ENCODE assay signal across 8 cellular contexts in genomic region chr5:132227235-132227484, GRCh38. TPM values are rescaled to one million over a fixed set of nuclear protein-coding genes. Genes with fewer than 3 reads are reported as not detected.
A peak's percentile ranks its signal among the peaks of the same experiment; 100 is the strongest.
DNase-seq lines count a peak whose midpoint lies in the region; ATAC-seq and TF ChIP-seq lines count a peak whose summit lies in the region.

No MANE protein-coding gene starts in this region.

- peak overlapping the region; percentile 48 for H3K4me2 ChIP-seq in DOHH2 (ENCODE audit: low read length)

- H3K9me3 ChIP-seq in DOHH2 (ENCODE audit: control insufficient read depth, insufficient read depth, low read length) (no peaks in the 10 kb centered on the region), WERI-Rb-1 (ENCODE audit: severe bottlenecking) (no peaks in the 10 kb centered on the region), prostate gland (no peaks in the 10 kb centered on the region)

- 1% methylated on average over 9 of the region's 13 CpGs for WGBS in prostate gland

- DNase-seq in WERI-Rb-1 (no peak), foreskin fibroblast (no peak), prostate gland (ENCODE audit: low spot score) (no peak), DMS 273 treated with DMSO at 0.1 percent for 48 hours (lab: John Stamatoyannopoulos, UW) (no peak)

- H3K4me1 ChIP-seq in DOHH2 (ENCODE audit: control insufficient read depth, low read length) (no peaks in the 10 kb centered on the region), prostate gland (replicated peaks) (peaks cover 12% of the 10 kb centered on the region)

- TF ChIP-seq CTCF in DOHH2 (IDR thresholded peaks at IDR 0.05; ENCODE audit: low read depth, low read length, poor library complexity, severe bottlenecking) (no peak), WERI-Rb-1 (IDR thresholded peaks at IDR 0.05; ENCODE audit: low read depth, low read length) (no peak), foreskin fibroblast (IDR thresholded peaks at IDR 0.05; ENCODE audit: low read depth, low read length) (no peak), prostate gland (IDR thresholded peaks at IDR 0.05) (no peak)

- no peaks in the 10 kb centered on the region for H3K9me2 ChIP-seq in DOHH2 (replicated peaks; ENCODE audit: control insufficient read depth, low read length)

- ATAC-seq in HG02870 (IDR thresholded peaks at IDR 0.05; ENCODE audit: unreplicated experiment) (no peak), HG03571 (IDR thresholded peaks at IDR 0.05; ENCODE audit: unreplicated experiment) (no peak), GM18498 (IDR thresholded peaks at IDR 0.05; ENCODE audit: unreplicated experiment) (no peak)

- H3K79me2 ChIP-seq in DOHH2 (ENCODE audit: control insufficient read depth, low read length), result no peaks in the 10 kb centered on the region

- H3K27me3 ChIP-seq in DOHH2 (ENCODE audit: control insufficient read depth, low read length) (peaks cover 17% of the 10 kb centered on the region), WERI-Rb-1 (ENCODE audit: insufficient read depth, low read depth, severe bottlenecking) (no peaks in the 10 kb centered on the region), prostate gland (replicated peaks; ENCODE audit: insufficient read depth) (no peaks in the 10 kb centered on the region)

- no peaks in the 10 kb centered on the region for H4K20me1 ChIP-seq in DOHH2 (ENCODE audit: control insufficient read depth, insufficient read depth, low read depth, low read length)

- intact Hi-C loops in prostate gland (cut with DNase I), result loop anchor here (5.0 kb wide), 2 partner anchors 35 to 65 kb away; partner anchors contain the start of gene SLC22A4

- no peaks in the 10 kb centered on the region for H3F3A ChIP-seq in DOHH2 (ENCODE audit: control insufficient read depth, insufficient read depth)

- no peak for TF ChIP-seq POLR2A in prostate gland (IDR thresholded peaks at IDR 0.05)

- H3K36me3 ChIP-seq in DOHH2 (ENCODE audit: control insufficient read depth, low read length) (no peaks in the 10 kb centered on the region), WERI-Rb-1 (peaks cover 3% of the 10 kb centered on the region; the same call in 1 of the 2 replicates), prostate gland (no peaks in the 10 kb centered on the region)

- H3K4me3 ChIP-seq in DOHH2 (ENCODE audit: low read length) (no peak overlapping the region; the same call in 1 of the 2 replicates), WERI-Rb-1 (ENCODE audit: low read depth, low read length) (peak overlapping the region; percentile 43), foreskin fibroblast (ENCODE audit: low read depth in 1 of 2, low read length in 2 of 2) (peak overlapping the region; percentile 56 to 77), prostate gland (peak overlapping the region; percentile 70 to 81)

- H3K27ac ChIP-seq in DOHH2 (ENCODE audit: low read depth, low read length) (no peak overlapping the region), WERI-Rb-1 (peak overlapping the region; percentile 87), prostate gland (peak overlapping the region; percentile 84 to 88)

RNA-seq across cellular contexts. Expression of gene P4HA2, which starts 0.5 kb away (rescaled TPM):
- total RNA-seq in prostate gland, result 10 to 100 TPM; 16.8 to 18.0 TPM

RNA-seq across cellular contexts. Expression of gene PDLIM4, which starts 30.3 kb away (rescaled TPM):
- 10 to 100 TPM; 35.9 to 50.2 TPM for total RNA-seq in prostate gland
